ENCODE assay signal across 17 cellular contexts in the genomic region with DNA sequence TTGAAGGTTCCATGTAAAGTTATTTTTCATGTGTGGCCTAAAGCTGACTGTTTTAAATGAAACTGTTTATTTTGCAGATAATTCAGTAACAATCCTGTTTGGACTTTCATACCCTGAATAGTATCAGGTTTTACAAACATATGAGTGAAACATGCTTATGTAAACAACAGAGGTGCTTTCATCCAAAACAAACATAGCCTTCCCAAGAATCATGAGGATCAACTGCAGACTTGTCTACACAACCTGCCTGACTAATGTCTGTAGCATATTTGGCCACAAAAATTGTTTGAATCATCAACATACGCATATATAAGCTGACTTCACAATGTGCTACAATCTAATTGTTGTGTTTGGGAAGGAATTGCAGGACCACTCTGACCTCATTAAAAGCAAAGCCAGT.
A peak's percentile ranks its signal among the peaks of the same experiment; 100 is the strongest.
DNase-seq lines count a peak whose midpoint lies in the region; ATAC-seq, FAIRE-seq and TF ChIP-seq lines count a peak whose summit lies in the region.
"Had no signal": no experiment of that assay in that cellular context is flagged by ENCODE, and none has a peak within 500 bp of the region (broad histone marks: within the 10 kb centered on the region; RNA-seq: fewer than 3 reads in every experiment).

No MANE protein-coding gene starts in this region.

- no peaks in the 10 kb centered on the region for H3K36me3 Mint-ChIP-seq in astrocyte (ENCODE audit: low read depth, unreplicated experiment)

- no peak overlapping the region for H3K9ac ChIP-seq in astrocyte (ENCODE audit: low read length)
- H3K9ac ChIP-seq: BLaER1 had no signal

- H3K27ac ChIP-seq in ACC112 (ENCODE audit: low read depth, low read length) (0 out of 2 replicates have a peak overlapping the region, but pooled peaks have one; percentile 50), astrocyte (ENCODE audit: low read depth, low read length) (peak overlapping the region; percentile 64)
- H3K27ac ChIP-seq: BLaER1, HL-60, left ventricle myocardium inferior, Peyer's patch had no signal

- DNase-seq in HT1080 (ENCODE audit: low read depth) (peak; percentile 13), astrocyte (ENCODE audit: low read depth) (peak; percentile 84), iris pigment epithelial cell (ENCODE audit: low read depth) (peak; percentile 86), NCI-H524 (lab: John Stamatoyannopoulos, UW) (no peak), T-helper 1 cell (no peak)
- DNase-seq: activated CD8-positive, alpha-beta memory T cell treated with anti-CD3 and anti-CD28 coated beads, Interleukin-2, amount 50 U/mL, for 48 hours; central memory CD4-positive, alpha-beta T cell; left ventricle myocardium inferior; NCI-H1436; Peyer's patch; stimulated activated CD4-positive, alpha-beta T cell treated with anti-CD3 and anti-CD28 coated beads, Interleukin-4, amount 100 ng/mL, for 24 hours had no signal

- H3K36me3 ChIP-seq in ACC112 (ENCODE audit: insufficient read depth, low read length) = no peaks in the 10 kb centered on the region
- H3K36me3 ChIP-seq in astrocyte (ENCODE audit: insufficient read depth, low read length) = no peaks in the 10 kb centered on the region
- H3K36me3 ChIP-seq: BLaER1, left ventricle myocardium inferior, Peyer's patch had no signal

- no peak for FAIRE-seq in astrocyte (lab: Jason Lieb, UNC)
- FAIRE-seq: frontal cortex had no signal

- no peaks in the 10 kb centered on the region for H3K9me3 Mint-ChIP-seq in astrocyte (ENCODE audit: unreplicated experiment)

- H3K27ac Mint-ChIP-seq in astrocyte (ENCODE audit: unreplicated experiment) = no peak overlapping the region

- ATAC-seq in HG03571 (IDR thresholded peaks at IDR 0.05; ENCODE audit: unreplicated experiment) (no peak), HG02623 (IDR thresholded peaks at IDR 0.05; ENCODE audit: unreplicated experiment) (no peak)

- H3K4me2 ChIP-seq in astrocyte (ENCODE audit: low read length) = peak overlapping the region; percentile 20
- H3K4me2 ChIP-seq: BLaER1 had no signal

- H3K4me1 Mint-ChIP-seq in astrocyte (ENCODE audit: low read depth, unreplicated experiment) = no peaks in the 10 kb centered on the region

- no peak overlapping the region for H3K4me3 Mint-ChIP-seq in astrocyte (ENCODE audit: unreplicated experiment)

- H3K4me1 ChIP-seq in ACC112 (ENCODE audit: control insufficient read depth, insufficient read depth, low read length, unreplicated experiment) (peaks cover 16% of the 10 kb centered on the region), astrocyte (ENCODE audit: insufficient read depth, low read length) (peaks cover 7% of the 10 kb centered on the region)
- H3K4me1 ChIP-seq: BLaER1, left ventricle myocardium inferior, Peyer's patch had no signal

- no peaks in the 10 kb centered on the region for H3K79me2 ChIP-seq in ACC112 (ENCODE audit: control insufficient read depth, insufficient read depth, low read length, unreplicated experiment)
- no peaks in the 10 kb centered on the region for H3K79me2 ChIP-seq in astrocyte (ENCODE audit: insufficient read depth, low read length)

- no peaks in the 10 kb centered on the region for H4K20me1 ChIP-seq in astrocyte (ENCODE audit: insufficient read depth, low read length)
- H4K20me1 ChIP-seq: BLaER1 had no signal

- TF ChIP-seq CTCF in astrocyte (IDR thresholded peaks at IDR 0.05; ENCODE audit: insufficient read depth, low read depth, low read length) = no peak

- no peaks in the 10 kb centered on the region for H3K27me3 Mint-ChIP-seq in astrocyte (ENCODE audit: low read depth, unreplicated experiment)

- no peaks in the 10 kb centered on the region for H3K9me3 ChIP-seq in astrocyte (ENCODE audit: insufficient read depth, low read depth, low read length)
- H3K9me3 ChIP-seq: BLaER1, Peyer's patch had no signal

- H3K4me3 ChIP-seq in ACC112 (ENCODE audit: low read depth, low read length) (no peak overlapping the region), astrocyte (ENCODE audit: insufficient read depth, low read depth, low read length) (no peak overlapping the region)
- H3K4me3 ChIP-seq: BLaER1, left ventricle myocardium inferior, Peyer's patch had no signal

- H2AFZ ChIP-seq in ACC112 (ENCODE audit: low read length, unreplicated experiment) = no peak overlapping the region
- no peak overlapping the region for H2AFZ ChIP-seq in astrocyte (ENCODE audit: low read depth, low read length)

- H3K27me3 ChIP-seq in ACC112 (ENCODE audit: insufficient read depth, low read length) (no peaks in the 10 kb centered on the region), astrocyte (ENCODE audit: insufficient read depth, low read length) (no peaks in the 10 kb centered on the region)
- H3K27me3 ChIP-seq: BLaER1, Peyer's patch had no signal

Comparison
In these comparisons a context has a peak if more than half of its experiments do, and no peak if none do; other contexts are left out.
1. DNase-seq: peak in HT1080 (single experiment), astrocyte (single experiment) and iris pigment epithelial cell (single experiment); none in NCI-H524 (0 of 2) and T-helper 1 cell (0 of 5).